ENCODE assay signal across 1 cellular context in the genomic region with DNA sequence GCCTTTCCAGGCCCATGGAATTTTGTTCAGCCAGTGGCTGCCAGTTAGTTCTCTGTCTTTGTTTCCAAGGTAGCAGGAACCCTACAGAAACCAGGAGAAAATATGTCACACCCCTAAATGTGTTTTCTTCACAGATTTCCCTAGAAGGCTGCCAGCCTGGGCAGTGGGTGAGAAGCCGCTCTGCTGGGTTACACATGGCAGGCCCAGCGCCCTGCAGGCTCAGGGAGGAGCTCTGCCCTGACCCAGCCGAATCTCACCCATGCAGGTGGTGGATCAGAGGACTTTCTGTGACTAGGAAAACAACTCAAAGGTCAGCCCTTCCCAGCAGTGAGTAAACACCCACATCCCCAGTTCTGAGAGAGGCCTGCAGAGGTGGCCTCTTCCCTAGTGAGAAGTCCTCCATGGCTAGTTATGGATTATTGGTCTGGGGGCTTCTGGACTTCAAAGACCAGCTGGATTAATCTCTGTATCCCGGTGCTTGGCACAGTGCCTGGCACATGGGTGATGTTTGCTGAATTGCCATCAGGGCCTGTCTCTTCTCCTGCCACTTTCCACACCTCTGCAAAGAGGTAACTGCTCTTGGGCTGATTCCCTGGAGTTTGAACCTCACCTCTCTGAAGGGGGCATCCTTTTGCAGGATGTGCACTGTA.
TF ChIP-seq lines count a peak whose summit lies in the region.

No MANE protein-coding gene starts in this region.

TF ChIP-seq in HepG2, 621 proteins besides CTCF, POLR2A, EP300 and RAD21 (continued from another document and continues in another):
- TF ChIP-seq ARNT2 (CRISPR knock-in tag; IDR thresholded peaks at IDR 0.05; ENCODE audit: low read depth): no peak
- peak; percentile 98 for TF ChIP-seq PPARG (CRISPR knock-in tag; conservative IDR thresholded peaks at IDR 0.05)
- TF ChIP-seq ZSCAN29 (CRISPR knock-in tag; conservative IDR thresholded peaks at IDR 0.05): peak; percentile 45; the same call in 1 of the 2 replicates
- TF ChIP-seq KLF13 (CRISPR knock-in tag; IDR thresholded peaks at IDR 0.05): no peak
- TF ChIP-seq, protein P1, sequence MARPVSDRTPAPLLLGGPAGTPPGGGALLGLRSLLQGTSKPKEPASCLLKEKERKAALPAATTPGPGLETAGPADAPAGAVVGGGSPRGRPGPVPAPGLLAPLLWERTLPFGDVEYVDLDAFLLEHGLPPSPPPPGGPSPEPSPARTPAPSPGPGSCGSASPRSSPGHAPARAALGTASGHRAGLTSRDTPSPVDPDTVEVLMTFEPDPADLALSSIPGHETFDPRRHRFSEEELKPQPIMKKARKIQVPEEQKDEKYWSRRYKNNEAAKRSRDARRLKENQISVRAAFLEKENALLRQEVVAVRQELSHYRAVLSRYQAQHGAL (CRISPR knock-in tag; IDR thresholded peaks at IDR 0.05; ENCODE audit: not compliant biosample characterization): peak; percentile 56
- no peak for TF ChIP-seq SMYD3 (CRISPR knock-in tag; IDR thresholded peaks at IDR 0.05)
- TF ChIP-seq, protein P2, sequence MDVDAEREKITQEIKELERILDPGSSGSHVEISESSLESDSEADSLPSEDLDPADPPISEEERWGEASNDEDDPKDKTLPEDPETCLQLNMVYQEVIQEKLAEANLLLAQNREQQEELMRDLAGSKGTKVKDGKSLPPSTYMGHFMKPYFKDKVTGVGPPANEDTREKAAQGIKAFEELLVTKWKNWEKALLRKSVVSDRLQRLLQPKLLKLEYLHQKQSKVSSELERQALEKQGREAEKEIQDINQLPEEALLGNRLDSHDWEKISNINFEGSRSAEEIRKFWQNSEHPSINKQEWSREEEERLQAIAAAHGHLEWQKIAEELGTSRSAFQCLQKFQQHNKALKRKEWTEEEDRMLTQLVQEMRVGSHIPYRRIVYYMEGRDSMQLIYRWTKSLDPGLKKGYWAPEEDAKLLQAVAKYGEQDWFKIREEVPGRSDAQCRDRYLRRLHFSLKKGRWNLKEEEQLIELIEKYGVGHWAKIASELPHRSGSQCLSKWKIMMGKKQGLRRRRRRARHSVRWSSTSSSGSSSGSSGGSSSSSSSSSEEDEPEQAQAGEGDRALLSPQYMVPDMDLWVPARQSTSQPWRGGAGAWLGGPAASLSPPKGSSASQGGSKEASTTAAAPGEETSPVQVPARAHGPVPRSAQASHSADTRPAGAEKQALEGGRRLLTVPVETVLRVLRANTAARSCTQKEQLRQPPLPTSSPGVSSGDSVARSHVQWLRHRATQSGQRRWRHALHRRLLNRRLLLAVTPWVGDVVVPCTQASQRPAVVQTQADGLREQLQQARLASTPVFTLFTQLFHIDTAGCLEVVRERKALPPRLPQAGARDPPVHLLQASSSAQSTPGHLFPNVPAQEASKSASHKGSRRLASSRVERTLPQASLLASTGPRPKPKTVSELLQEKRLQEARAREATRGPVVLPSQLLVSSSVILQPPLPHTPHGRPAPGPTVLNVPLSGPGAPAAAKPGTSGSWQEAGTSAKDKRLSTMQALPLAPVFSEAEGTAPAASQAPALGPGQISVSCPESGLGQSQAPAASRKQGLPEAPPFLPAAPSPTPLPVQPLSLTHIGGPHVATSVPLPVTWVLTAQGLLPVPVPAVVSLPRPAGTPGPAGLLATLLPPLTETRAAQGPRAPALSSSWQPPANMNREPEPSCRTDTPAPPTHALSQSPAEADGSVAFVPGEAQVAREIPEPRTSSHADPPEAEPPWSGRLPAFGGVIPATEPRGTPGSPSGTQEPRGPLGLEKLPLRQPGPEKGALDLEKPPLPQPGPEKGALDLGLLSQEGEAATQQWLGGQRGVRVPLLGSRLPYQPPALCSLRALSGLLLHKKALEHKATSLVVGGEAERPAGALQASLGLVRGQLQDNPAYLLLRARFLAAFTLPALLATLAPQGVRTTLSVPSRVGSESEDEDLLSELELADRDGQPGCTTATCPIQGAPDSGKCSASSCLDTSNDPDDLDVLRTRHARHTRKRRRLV (CRISPR knock-in tag; IDR thresholded peaks at IDR 0.05): no peak; the same call in 1 of the 2 replicates
- TF ChIP-seq, protein P3, sequence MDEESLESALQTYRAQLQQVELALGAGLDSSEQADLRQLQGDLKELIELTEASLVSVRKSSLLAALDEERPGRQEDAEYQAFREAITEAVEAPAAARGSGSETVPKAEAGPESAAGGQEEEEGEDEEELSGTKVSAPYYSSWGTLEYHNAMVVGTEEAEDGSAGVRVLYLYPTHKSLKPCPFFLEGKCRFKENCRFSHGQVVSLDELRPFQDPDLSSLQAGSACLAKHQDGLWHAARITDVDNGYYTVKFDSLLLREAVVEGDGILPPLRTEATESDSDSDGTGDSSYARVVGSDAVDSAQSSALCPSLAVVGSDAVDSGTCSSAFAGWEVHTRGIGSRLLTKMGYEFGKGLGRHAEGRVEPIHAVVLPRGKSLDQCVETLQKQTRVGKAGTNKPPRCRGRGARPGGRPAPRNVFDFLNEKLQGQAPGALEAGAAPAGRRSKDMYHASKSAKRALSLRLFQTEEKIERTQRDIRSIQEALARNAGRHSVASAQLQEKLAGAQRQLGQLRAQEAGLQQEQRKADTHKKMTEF (CRISPR knock-in tag; IDR thresholded peaks at IDR 0.05): peak; percentile 92
- TF ChIP-seq TCF12 (IDR thresholded peaks at IDR 0.05): no peak
- peak; percentile 97 for TF ChIP-seq TCF12 (CRISPR knock-in tag; IDR thresholded peaks at IDR 0.05)
- no peak for TF ChIP-seq HIVEP1 (CRISPR knock-in tag; IDR thresholded peaks at IDR 0.05)
- TF ChIP-seq ZNF180 (CRISPR knock-in tag; IDR thresholded peaks at IDR 0.05; ENCODE audit: borderline replicate concordance, low read depth): no peak
- no peak for TF ChIP-seq ATAD3A (CRISPR knock-in tag; IDR thresholded peaks at IDR 0.05)
- TF ChIP-seq AGO1 (IDR thresholded peaks at IDR 0.05; ENCODE audit: low read depth, low read length, poor library complexity, severe bottlenecking): no peak
- peak; percentile 95 for TF ChIP-seq FOXJ3 (CRISPR knock-in tag; IDR thresholded peaks at IDR 0.05; ENCODE audit: borderline replicate concordance)
- TF ChIP-seq YEATS2 (CRISPR knock-in tag; IDR thresholded peaks at IDR 0.05; ENCODE audit: borderline replicate concordance): peak; percentile 56; the same call in 1 of the 2 replicates
- TF ChIP-seq IRF2 (CRISPR knock-in tag; IDR thresholded peaks at IDR 0.05): peak; percentile 78
- TF ChIP-seq U2AF1 (optimal IDR thresholded peaks at IDR 0.05; ENCODE audit: low read depth, low read length): no peak
- no peak for TF ChIP-seq POLR2AphosphoS2 (IDR thresholded peaks at IDR 0.05; ENCODE audit: low read depth, low read length)
- peak; percentile 96 for TF ChIP-seq HNF4A (CRISPR knock-in tag; IDR thresholded peaks at IDR 0.05)
- TF ChIP-seq SIX1 (CRISPR knock-in tag; IDR thresholded peaks at IDR 0.05; ENCODE audit: borderline replicate concordance): peak; percentile 42; the same call in 1 of the 2 replicates
- TF ChIP-seq RNF2 (conservative IDR thresholded peaks at IDR 0.05; ENCODE audit: low read depth): no peak
- TF ChIP-seq, protein P4, sequence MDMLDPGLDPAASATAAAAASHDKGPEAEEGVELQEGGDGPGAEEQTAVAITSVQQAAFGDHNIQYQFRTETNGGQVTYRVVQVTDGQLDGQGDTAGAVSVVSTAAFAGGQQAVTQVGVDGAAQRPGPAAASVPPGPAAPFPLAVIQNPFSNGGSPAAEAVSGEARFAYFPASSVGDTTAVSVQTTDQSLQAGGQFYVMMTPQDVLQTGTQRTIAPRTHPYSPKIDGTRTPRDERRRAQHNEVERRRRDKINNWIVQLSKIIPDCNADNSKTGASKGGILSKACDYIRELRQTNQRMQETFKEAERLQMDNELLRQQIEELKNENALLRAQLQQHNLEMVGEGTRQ (IDR thresholded peaks at IDR 0.05; ENCODE audit: low read depth, low read length): no peak
- TF ChIP-seq, protein P4 (CRISPR knock-in tag; IDR thresholded peaks at IDR 0.05; ENCODE audit: borderline replicate concordance): no peak
- TF ChIP-seq ZBTB20 (CRISPR knock-in tag; IDR thresholded peaks at IDR 0.05; ENCODE audit: borderline replicate concordance, low read depth): peak; percentile 85; the same call in 1 of the 2 replicates
- TF ChIP-seq GATAD2A (CRISPR knock-in tag; IDR thresholded peaks at IDR 0.05): peak; percentile 96
- TF ChIP-seq WIZ (CRISPR knock-in tag; IDR thresholded peaks at IDR 0.05): no peak
- TF ChIP-seq ZNF431 (CRISPR knock-in tag; IDR thresholded peaks at IDR 0.05; ENCODE audit: borderline replicate concordance, low read depth): peak; percentile 90
- peak; percentile 97 for TF ChIP-seq RXRB (CRISPR knock-in tag; IDR thresholded peaks at IDR 0.05; ENCODE audit: borderline replicate concordance)
- 0 out of 2 replicates have a peak, but pooled peaks have one; percentile 8 for TF ChIP-seq ONECUT2 (CRISPR knock-in tag; IDR thresholded peaks at IDR 0.05)
- no peak for TF ChIP-seq ZNF468 (CRISPR knock-in tag; IDR thresholded peaks at IDR 0.05)
- 0 out of 2 replicates have a peak, but pooled peaks have one; percentile 15 for TF ChIP-seq ZNF33A (CRISPR knock-in tag; IDR thresholded peaks at IDR 0.05; ENCODE audit: borderline replicate concordance)
- TF ChIP-seq, protein P5, sequence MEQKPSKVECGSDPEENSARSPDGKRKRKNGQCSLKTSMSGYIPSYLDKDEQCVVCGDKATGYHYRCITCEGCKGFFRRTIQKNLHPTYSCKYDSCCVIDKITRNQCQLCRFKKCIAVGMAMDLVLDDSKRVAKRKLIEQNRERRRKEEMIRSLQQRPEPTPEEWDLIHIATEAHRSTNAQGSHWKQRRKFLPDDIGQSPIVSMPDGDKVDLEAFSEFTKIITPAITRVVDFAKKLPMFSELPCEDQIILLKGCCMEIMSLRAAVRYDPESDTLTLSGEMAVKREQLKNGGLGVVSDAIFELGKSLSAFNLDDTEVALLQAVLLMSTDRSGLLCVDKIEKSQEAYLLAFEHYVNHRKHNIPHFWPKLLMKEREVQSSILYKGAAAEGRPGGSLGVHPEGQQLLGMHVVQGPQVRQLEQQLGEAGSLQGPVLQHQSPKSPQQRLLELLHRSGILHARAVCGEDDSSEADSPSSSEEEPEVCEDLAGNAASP (CRISPR knock-in tag; IDR thresholded peaks at IDR 0.05; ENCODE audit: borderline replicate concordance): peak; percentile 70; the same call in 1 of the 2 replicates
- no peak for TF ChIP-seq ZNF10 (CRISPR knock-in tag; IDR thresholded peaks at IDR 0.05; ENCODE audit: borderline replicate concordance, low read depth)
- TF ChIP-seq, protein P6, sequence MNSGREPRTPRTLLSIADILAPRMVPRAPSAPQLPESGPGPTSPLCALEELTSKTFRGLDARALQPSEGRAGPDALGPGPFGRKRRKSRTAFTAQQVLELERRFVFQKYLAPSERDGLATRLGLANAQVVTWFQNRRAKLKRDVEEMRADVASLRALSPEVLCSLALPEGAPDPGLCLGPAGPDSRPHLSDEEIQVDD (CRISPR knock-in tag; IDR thresholded peaks at IDR 0.05; ENCODE audit: borderline replicate concordance): no peak
- TF ChIP-seq, protein P7, sequence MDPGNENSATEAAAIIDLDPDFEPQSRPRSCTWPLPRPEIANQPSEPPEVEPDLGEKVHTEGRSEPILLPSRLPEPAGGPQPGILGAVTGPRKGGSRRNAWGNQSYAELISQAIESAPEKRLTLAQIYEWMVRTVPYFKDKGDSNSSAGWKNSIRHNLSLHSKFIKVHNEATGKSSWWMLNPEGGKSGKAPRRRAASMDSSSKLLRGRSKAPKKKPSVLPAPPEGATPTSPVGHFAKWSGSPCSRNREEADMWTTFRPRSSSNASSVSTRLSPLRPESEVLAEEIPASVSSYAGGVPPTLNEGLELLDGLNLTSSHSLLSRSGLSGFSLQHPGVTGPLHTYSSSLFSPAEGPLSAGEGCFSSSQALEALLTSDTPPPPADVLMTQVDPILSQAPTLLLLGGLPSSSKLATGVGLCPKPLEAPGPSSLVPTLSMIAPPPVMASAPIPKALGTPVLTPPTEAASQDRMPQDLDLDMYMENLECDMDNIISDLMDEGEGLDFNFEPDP (CRISPR knock-in tag; conservative IDR thresholded peaks at IDR 0.05): no peak
- TF ChIP-seq ZNF446 (CRISPR knock-in tag; IDR thresholded peaks at IDR 0.05): no peak
- TF ChIP-seq ZNF564 (CRISPR knock-in tag; IDR thresholded peaks at IDR 0.05): no peak; the same call in 1 of the 2 replicates
- no peak for TF ChIP-seq SP2 (CRISPR knock-in tag; IDR thresholded peaks at IDR 0.05)
- TF ChIP-seq AGO2 (optimal IDR thresholded peaks at IDR 0.05; ENCODE audit: low read depth, low read length): no peak
- no peak for TF ChIP-seq BHLHE40 (IDR thresholded peaks at IDR 0.05; ENCODE audit: low read length)
- TF ChIP-seq FOXA1 (IDR thresholded peaks at IDR 0.05): peak; percentile 82
- peak; percentile 97 for TF ChIP-seq FOXA1 (CRISPR knock-in tag; IDR thresholded peaks at IDR 0.05)
- TF ChIP-seq MED8 (CRISPR knock-in tag; IDR thresholded peaks at IDR 0.05; ENCODE audit: insufficient replicate concordance): peak; percentile 80
- TF ChIP-seq, protein P8, sequence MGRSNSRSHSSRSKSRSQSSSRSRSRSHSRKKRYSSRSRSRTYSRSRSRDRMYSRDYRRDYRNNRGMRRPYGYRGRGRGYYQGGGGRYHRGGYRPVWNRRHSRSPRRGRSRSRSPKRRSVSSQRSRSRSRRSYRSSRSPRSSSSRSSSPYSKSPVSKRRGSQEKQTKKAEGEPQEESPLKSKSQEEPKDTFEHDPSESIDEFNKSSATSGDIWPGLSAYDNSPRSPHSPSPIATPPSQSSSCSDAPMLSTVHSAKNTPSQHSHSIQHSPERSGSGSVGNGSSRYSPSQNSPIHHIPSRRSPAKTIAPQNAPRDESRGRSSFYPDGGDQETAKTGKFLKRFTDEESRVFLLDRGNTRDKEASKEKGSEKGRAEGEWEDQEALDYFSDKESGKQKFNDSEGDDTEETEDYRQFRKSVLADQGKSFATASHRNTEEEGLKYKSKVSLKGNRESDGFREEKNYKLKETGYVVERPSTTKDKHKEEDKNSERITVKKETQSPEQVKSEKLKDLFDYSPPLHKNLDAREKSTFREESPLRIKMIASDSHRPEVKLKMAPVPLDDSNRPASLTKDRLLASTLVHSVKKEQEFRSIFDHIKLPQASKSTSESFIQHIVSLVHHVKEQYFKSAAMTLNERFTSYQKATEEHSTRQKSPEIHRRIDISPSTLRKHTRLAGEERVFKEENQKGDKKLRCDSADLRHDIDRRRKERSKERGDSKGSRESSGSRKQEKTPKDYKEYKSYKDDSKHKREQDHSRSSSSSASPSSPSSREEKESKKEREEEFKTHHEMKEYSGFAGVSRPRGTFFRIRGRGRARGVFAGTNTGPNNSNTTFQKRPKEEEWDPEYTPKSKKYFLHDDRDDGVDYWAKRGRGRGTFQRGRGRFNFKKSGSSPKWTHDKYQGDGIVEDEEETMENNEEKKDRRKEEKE (IDR thresholded peaks at IDR 0.05): no peak
- TF ChIP-seq NR2C2 (CRISPR knock-in tag; IDR thresholded peaks at IDR 0.05; ENCODE audit: borderline replicate concordance): peak; percentile 76
- peak; percentile 97 for TF ChIP-seq HNF4G (IDR thresholded peaks at IDR 0.05; ENCODE audit: borderline replicate concordance, low read depth, low read length)
- peak; percentile 93; the same call in 1 of the 2 replicates for TF ChIP-seq HNF4G (CRISPR knock-in tag; IDR thresholded peaks at IDR 0.05; ENCODE audit: borderline replicate concordance, low read depth)
